9 cellular contexts compared by ENCODE assay signal in genomic region chr5:101897914-101898313, GRCh38.
DNase-seq lines count a peak whose midpoint lies in the region; ATAC-seq, FAIRE-seq and TF ChIP-seq lines count a peak whose summit lies in the region.
"Had no signal": no experiment of that assay in that cellular context is flagged by ENCODE, and none has a peak within 500 bp of the region (broad histone marks: within the 10 kb centered on the region; RNA-seq: fewer than 3 reads in every experiment).

No MANE protein-coding gene starts in this region.

- peak; percentile 22 for DNase-seq in ELF-1 (ENCODE audit: low read depth, low spot score)
- DNase-seq in NCI-H2196 (lab: John Stamatoyannopoulos, UW; ENCODE audit: unreplicated experiment): peak; percentile 58
- DNase-seq in ecto neural progenitor cell (ENCODE audit: low spot score): peak; percentile 44
- DNase-seq in occipital lobe (lab: John Stamatoyannopoulos, UW): no peak
- DNase-seq in stimulated activated CD4-positive, alpha-beta T cell treated with anti-CD3 and anti-CD28 coated beads, Interleukin-4, amount 100 ng/mL, for 24 hours: no peak
- DNase-seq in GM12891 (ENCODE audit: insufficient read length, low spot score): no peak
- no peak for DNase-seq in stimulated activated CD4-positive, alpha-beta T cell treated with anti-CD3 and anti-CD28 coated beads, Interleukin-2, amount 100 ng/mL, for 48 hours
- DNase-seq: activated CD4-positive, alpha-beta T cell treated with anti-CD3 and anti-CD28 coated beads, Interleukin-2, amount 50 U/mL, for 48 hours had no signal

- ATAC-seq in HG02759 (IDR thresholded peaks at IDR 0.05; ENCODE audit: unreplicated experiment): peak; percentile 57

- TF ChIP-seq POLR2A in GM12891 (IDR thresholded peaks at IDR 0.05; ENCODE audit: low read depth, low read length): no peak

- no peak for FAIRE-seq in GM12891 (lab: Jason Lieb, UNC)

TF ChIP-seq in GM12891, 5 proteins besides CTCF, POLR2A, EP300 and RAD21:
- TF ChIP-seq POU2F2 (IDR thresholded peaks at IDR 0.05; ENCODE audit: low read depth, low read length) (no peak), POLR2AphosphoS5 (IDR thresholded peaks at IDR 0.05; ENCODE audit: low read depth, low read length) (no peak), PAX5 (IDR thresholded peaks at IDR 0.05; ENCODE audit: insufficient read depth, low read length, severe bottlenecking) (no peak), TAF1 (IDR thresholded peaks at IDR 0.05; ENCODE audit: low read depth, low read length) (no peak), SPI1 (IDR thresholded peaks at IDR 0.05; ENCODE audit: low read depth, low read length) (no peak)

Comparison
In these comparisons a context has a peak if more than half of its experiments do, and no peak if none do; other contexts are left out.
1. DNase-seq: peak in ELF-1 (single experiment), NCI-H2196 (single experiment) and ecto neural progenitor cell (single experiment); none in occipital lobe (single experiment), stimulated activated CD4-positive, alpha-beta T cell treated with anti-CD3 and anti-CD28 coated beads, Interleukin-4, amount 100 ng/mL, for 24 hours (single experiment), GM12891 (single experiment) and stimulated activated CD4-positive, alpha-beta T cell treated with anti-CD3 and anti-CD28 coated beads, Interleukin-2, amount 100 ng/mL, for 48 hours (0 of 2).